In the genomic region with DNA sequence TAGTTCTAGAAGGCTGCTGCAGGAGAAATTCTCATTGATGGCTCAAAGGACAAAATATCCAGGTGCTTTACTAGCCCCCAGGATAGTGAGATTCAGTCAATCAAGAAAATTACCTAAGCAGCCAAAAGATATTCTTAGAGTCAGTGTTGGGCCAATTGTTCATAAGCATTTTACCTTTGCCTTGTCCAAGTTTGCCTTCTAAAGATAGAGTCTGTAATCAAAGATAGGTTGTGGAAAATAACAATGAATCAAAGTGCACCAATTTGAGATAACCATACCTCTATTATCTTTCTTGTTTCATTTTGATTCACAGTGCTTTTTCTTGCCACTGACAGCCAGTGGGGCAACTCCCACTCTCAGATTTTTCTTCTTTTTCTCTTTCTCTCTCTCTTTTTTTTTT, we compare ENCODE assay signal across 36 cellular contexts. TPM values are rescaled to one million over a fixed set of nuclear protein-coding genes. Genes with fewer than 3 reads are reported as not detected.
"Had no signal": no experiment of that assay in that cellular context is flagged by ENCODE, and none has a peak within 500 bp of the region (broad histone marks: within the 10 kb centered on the region; RNA-seq: fewer than 3 reads in every experiment).

No MANE protein-coding gene starts in this region.

- H3K36me3 ChIP-seq: left lung, ovary, right atrium auricular region, right lobe of liver, stomach, thyroid gland, transverse colon, upper lobe of left lung, vagina had no signal

- H3K4me3 Mint-ChIP-seq: immature natural killer cell; memory B cell; naive thymus-derived CD4-positive, alpha-beta T cell; natural killer cell treated with Interleukin-12 subunit alpha and Interleukin-12 subunit beta and Interleukin-15 and Interleukin-18, amount 100 ng/mL, for 72 hours; stimulated activated naive B cell treated with anti-CD40 and anti-IgM and Interleukin-4, amounts not matched to agents 10 μg/mL and 1 μg/mL and 100 μg/mL, for 72 hours had no signal

- H3K27ac ChIP-seq: left lung, ovary, right atrium auricular region, right lobe of liver, stomach, thyroid gland, transverse colon, upper lobe of left lung, vagina had no signal

- H3K9me3 ChIP-seq: left lung, mucosa of descending colon, ovary, right atrium auricular region, right lobe of liver, stomach, testis, thyroid gland, transverse colon, upper lobe of left lung, vagina had no signal

- H3K4me3 ChIP-seq: left lung, lung, mucosa of descending colon, ovary, right atrium auricular region, right lobe of liver, stomach, testis, thyroid gland, transverse colon, upper lobe of left lung, vagina had no signal

- ATAC-seq: left colon; left lung; mucosa of descending colon; naive thymus-derived CD4-positive, alpha-beta T cell; natural killer cell treated with Interleukin-12 subunit alpha and Interleukin-12 subunit beta and Interleukin-15 and Interleukin-18, amount 100 ng/mL, for 72 hours; right lobe of liver; stimulated activated naive B cell treated with anti-CD40 and anti-IgM and Interleukin-4, amounts not matched to agents 10 μg/mL and 1 μg/mL and 100 μg/mL, for 72 hours; stimulated activated naive CD8-positive, alpha-beta T cell treated with anti-CD3 and anti-CD28 coated beads, Interleukin-15, Interleukin-2, amounts not matched to agents 100 U/mL and 50 U/mL, for 24 hours had no signal

- H3K36me3 Mint-ChIP-seq: immature natural killer cell; memory B cell; naive thymus-derived CD4-positive, alpha-beta T cell; natural killer cell treated with Interleukin-12 subunit alpha and Interleukin-12 subunit beta and Interleukin-15 and Interleukin-18, amount 100 ng/mL, for 72 hours; stimulated activated naive B cell treated with anti-CD40 and anti-IgM and Interleukin-4, amounts not matched to agents 10 μg/mL and 1 μg/mL and 100 μg/mL, for 72 hours had no signal

- H3K27me3 ChIP-seq: left lung, ovary, right atrium auricular region, right lobe of liver, stomach, testis, thyroid gland, transverse colon, upper lobe of left lung, vagina had no signal

- H3K27ac Mint-ChIP-seq: immature natural killer cell; memory B cell; naive thymus-derived CD4-positive, alpha-beta T cell; natural killer cell treated with Interleukin-12 subunit alpha and Interleukin-12 subunit beta and Interleukin-15 and Interleukin-18, amount 100 ng/mL, for 72 hours; progenitor cell of endocrine pancreas; stimulated activated naive B cell treated with anti-CD40 and anti-IgM and Interleukin-4, amounts not matched to agents 10 μg/mL and 1 μg/mL and 100 μg/mL, for 72 hours had no signal

- H3K4me1 ChIP-seq: left lung, right lobe of liver, stomach, testis, thyroid gland, transverse colon, upper lobe of left lung, vagina had no signal

- H3K27me3 Mint-ChIP-seq: progenitor cell of endocrine pancreas had no signal

- DNase-seq: hypothalamus; immature natural killer cell; kidney; left colon; left lung; midbrain; mucosa of descending colon; naive thymus-derived CD4-positive, alpha-beta T cell; ovary; right lobe of liver; stimulated activated CD4-positive, alpha-beta T cell treated with anti-CD3 and anti-CD28 coated beads, Interleukin-12 subunit alpha, Interleukin-12 subunit beta, amount 100 ng/mL, for 4 hours; stimulated activated CD4-positive, alpha-beta T cell treated with anti-CD3 and anti-CD28 coated beads, Interleukin-15, amount 100 ng/mL, for 24 hours; stimulated activated CD4-positive, alpha-beta T cell treated with anti-CD3 and anti-CD28 coated beads, Interleukin-2, amount 100 ng/mL, for 24 hours; stimulated activated CD4-positive, alpha-beta T cell treated with anti-CD3 and anti-CD28 coated beads, Interleukin-4, amount 100 ng/mL, for 1 hour; stimulated activated naive B cell treated with anti-CD40 and anti-IgM and Interleukin-4, amounts not matched to agents 10 μg/mL and 1 μg/mL and 100 μg/mL, for 72 hours; stimulated activated naive CD8-positive, alpha-beta T cell treated with anti-CD3 and anti-CD28 coated beads, Interleukin-15, Interleukin-2, amounts not matched to agents 100 U/mL and 50 U/mL, for 24 hours; stomach; testis; thyroid gland; transverse colon; upper lobe of left lung had no signal

- H3K9me3 Mint-ChIP-seq: immature natural killer cell; naive thymus-derived CD4-positive, alpha-beta T cell; natural killer cell treated with Interleukin-12 subunit alpha and Interleukin-12 subunit beta and Interleukin-15 and Interleukin-18, amount 100 ng/mL, for 72 hours; stimulated activated naive B cell treated with anti-CD40 and anti-IgM and Interleukin-4, amounts not matched to agents 10 μg/mL and 1 μg/mL and 100 μg/mL, for 72 hours had no signal

- H3K4me1 Mint-ChIP-seq: immature natural killer cell; memory B cell; naive thymus-derived CD4-positive, alpha-beta T cell; stimulated activated naive B cell treated with anti-CD40 and anti-IgM and Interleukin-4, amounts not matched to agents 10 μg/mL and 1 μg/mL and 100 μg/mL, for 72 hours had no signal

RNA-seq across cellular contexts. Expression of gene SLC6A5, which starts 34.2 kb away (rescaled TPM):
- total RNA-seq: kidney; left colon; left lung; lower leg skin; lung; mesenteric fat pad; mucosa of descending colon; myocyte; naive thymus-derived CD4-positive, alpha-beta T cell; natural killer cell treated with Interleukin-12 subunit alpha and Interleukin-12 subunit beta and Interleukin-15 and Interleukin-18, amount 100 ng/mL, for 72 hours; omental fat pad; ovary; progenitor cell of endocrine pancreas; pulmonary artery endothelial cell; renal cortical epithelial cell; right lobe of liver; skeletal muscle tissue; stomach; thyroid gland; transverse colon; upper lobe of left lung; urinary bladder; vagina had no signal
- polyA plus RNA-seq: immature natural killer cell; lung; naive thymus-derived CD4-positive, alpha-beta T cell; neural cell; stomach; urinary bladder had no signal
